Comparison of ENCODE assay signal across 14 cellular contexts in genomic region chr7:149846436-149847046, GRCh38. TPM values are rescaled to one million over a fixed set of nuclear protein-coding genes. Genes with fewer than 3 reads are reported as not detected.
A peak's percentile ranks its signal among the peaks of the same experiment; 100 is the strongest.
DNase-seq lines count a peak whose midpoint lies in the region; ATAC-seq and TF ChIP-seq lines count a peak whose summit lies in the region.
"Had no signal": no experiment of that assay in that cellular context is flagged by ENCODE, and none has a peak within 500 bp of the region (broad histone marks: within the 10 kb centered on the region; RNA-seq: fewer than 3 reads in every experiment).

No MANE protein-coding gene starts in this region.

- POLR2A ChIA-PET in activated CD8-positive, alpha-beta T cell treated with anti-CD3 and anti-CD28 coated beads for 36 hours (lab: Charles Lee): no interaction called here

- H3K27me3 Mint-ChIP-seq in activated CD8-positive, alpha-beta T cell treated with anti-CD3 and anti-CD28 coated beads for 36 hours: no peaks in the 10 kb centered on the region
- H3K27me3 Mint-ChIP-seq: activated CD4-positive, alpha-beta memory T cell treated with anti-CD3 and anti-CD28 coated beads, Interleukin-2, amount 10 ng/mL, durations not matched to agents 7 days and 5 days; naive thymus-derived CD8-positive, alpha-beta T cell had no signal

- intact Hi-C loops in activated CD8-positive, alpha-beta T cell treated with anti-CD3 and anti-CD28 coated beads for 36 hours (cut with micrococcal nuclease): no loop called here

- no peak for TF ChIP-seq CTCF in activated CD8-positive, alpha-beta T cell treated with anti-CD3 and anti-CD28 coated beads for 36 hours (IDR thresholded peaks at IDR 0.05)

- DNase-seq in medulla oblongata (ENCODE audit: extremely low spot score) (peak; percentile 50), cerebellum (ENCODE audit: low spot score) (no peak), KG1 (lab: John Stamatoyannopoulos, UW) (no peak), SW480 (ENCODE audit: low spot score) (no peak)
- DNase-seq in activated CD8-positive, alpha-beta T cell treated with anti-CD3 and anti-CD28 coated beads for 36 hours: no peak
- DNase-seq: activated CD4-positive, alpha-beta memory T cell treated with anti-CD3 and anti-CD28 coated beads, Interleukin-2, amount 10 ng/mL, durations not matched to agents 7 days and 5 days; activated naive CD4-positive, alpha-beta T cell treated with anti-CD3 and anti-CD28 coated beads, Interleukin-2, amount 50 U/mL, for 16 hours; kidney; naive thymus-derived CD8-positive, alpha-beta T cell; NCI-H187; uterus had no signal

- no peak overlapping the region for H3K27ac Mint-ChIP-seq in activated CD8-positive, alpha-beta T cell treated with anti-CD3 and anti-CD28 coated beads for 36 hours
- H3K27ac Mint-ChIP-seq: activated CD4-positive, alpha-beta memory T cell treated with anti-CD3 and anti-CD28 coated beads, Interleukin-2, amount 10 ng/mL, durations not matched to agents 7 days and 5 days had no signal

- H3K4me3 Mint-ChIP-seq in activated CD8-positive, alpha-beta T cell treated with anti-CD3 and anti-CD28 coated beads for 36 hours: no peak overlapping the region
- H3K4me3 Mint-ChIP-seq: activated CD4-positive, alpha-beta memory T cell treated with anti-CD3 and anti-CD28 coated beads, Interleukin-2, amount 10 ng/mL, durations not matched to agents 7 days and 5 days had no signal

- no peaks in the 10 kb centered on the region for H3K9me3 Mint-ChIP-seq in activated CD8-positive, alpha-beta T cell treated with anti-CD3 and anti-CD28 coated beads for 36 hours
- H3K9me3 Mint-ChIP-seq: activated CD4-positive, alpha-beta memory T cell treated with anti-CD3 and anti-CD28 coated beads, Interleukin-2, amount 10 ng/mL, durations not matched to agents 7 days and 5 days; naive thymus-derived CD8-positive, alpha-beta T cell had no signal

- H3K36me3 Mint-ChIP-seq in activated CD8-positive, alpha-beta T cell treated with anti-CD3 and anti-CD28 coated beads for 36 hours (ENCODE audit: low read depth): peaks cover 2% of the 10 kb centered on the region

- peak; percentile 68 for ATAC-seq in GM18867 (IDR thresholded peaks at IDR 0.05; ENCODE audit: unreplicated experiment)
- peak; percentile 86 for ATAC-seq in GM21529 (IDR thresholded peaks at IDR 0.05; ENCODE audit: unreplicated experiment)
- peak; percentile 74 for ATAC-seq in HG03108 (IDR thresholded peaks at IDR 0.05; ENCODE audit: unreplicated experiment)
- ATAC-seq in activated CD8-positive, alpha-beta T cell treated with anti-CD3 and anti-CD28 coated beads for 36 hours: no peak
- ATAC-seq: naive thymus-derived CD8-positive, alpha-beta T cell had no signal

- CTCF ChIA-PET in activated CD8-positive, alpha-beta T cell treated with anti-CD3 and anti-CD28 coated beads for 36 hours (lab: Charles Lee): interaction anchor here (1.0 kb wide), 1 partner anchor 15 kb away, joined by 3 read pairs; no protein-coding TSS in a partner anchor

- peaks cover 28% of the 10 kb centered on the region for H3K4me1 Mint-ChIP-seq in activated CD8-positive, alpha-beta T cell treated with anti-CD3 and anti-CD28 coated beads for 36 hours (ENCODE audit: low read depth)

RNA-seq across cellular contexts. Expression of gene ZNF862, which starts 8.4 kb away (rescaled TPM):
- total RNA-seq in cerebellum: 18.5 TPM
- 10 to 100 TPM; 11.0 to 12.4 TPM for total RNA-seq in activated CD8-positive, alpha-beta T cell treated with anti-CD3 and anti-CD28 coated beads for 36 hours

RNA-seq across cellular contexts. Expression of gene ATP6V0E2, which starts 27.2 kb away (rescaled TPM):
- total RNA-seq in cerebellum: 100 TPM
- 10 to 100 TPM; 46.3 to 46.7 TPM for total RNA-seq in activated CD8-positive, alpha-beta T cell treated with anti-CD3 and anti-CD28 coated beads for 36 hours
